Comparison of ENCODE assay signal across 27 cellular contexts in genomic region chrX:68843992-68844391, GRCh38.
"Had no signal": no experiment of that assay in that cellular context is flagged by ENCODE, and none has a peak within 500 bp of the region (broad histone marks: within the 10 kb centered on the region; RNA-seq: fewer than 3 reads in every experiment).

No MANE protein-coding gene starts in this region.

- H3K4me1 Mint-ChIP-seq: activated naive CD8-positive, alpha-beta T cell treated with anti-CD3 and anti-CD28 coated beads, Interleukin-2, amount 10 ng/mL, durations not matched to agents 7 days and 5 days; activated T-helper 17 cell treated with anti-CD3 and anti-CD28 coated beads, Interleukin-2, amount 50 U/mL, for 72 hours had no signal

- FAIRE-seq: colon, endothelial cell of umbilical vein, kidney, TTC549 had no signal

- H3K27me3 Mint-ChIP-seq: activated naive CD8-positive, alpha-beta T cell treated with anti-CD3 and anti-CD28 coated beads, Interleukin-2, amount 10 ng/mL, durations not matched to agents 7 days and 5 days; activated T-helper 17 cell treated with anti-CD3 and anti-CD28 coated beads, Interleukin-2, amount 50 U/mL, for 72 hours; effector memory CD8-positive, alpha-beta T cell had no signal

- H3K9me3 Mint-ChIP-seq: activated naive CD8-positive, alpha-beta T cell treated with anti-CD3 and anti-CD28 coated beads, Interleukin-2, amount 10 ng/mL, durations not matched to agents 7 days and 5 days; activated T-cell treated with anti-CD3 and anti-CD28 coated beads, Interleukin-2, amount 50 U/mL, for 24 hours; activated T-helper 17 cell treated with anti-CD3 and anti-CD28 coated beads, Interleukin-2, amount 50 U/mL, for 72 hours; effector memory CD8-positive, alpha-beta T cell; mesothelial cell of epicardium; natural killer cell had no signal

- DNase-seq: activated CD4-positive, alpha-beta T cell treated with anti-CD3 and anti-CD28 coated beads for 1 hour; activated CD8-positive, alpha-beta memory T cell treated with anti-CD3 and anti-CD28 coated beads, Interleukin-2, amount 50 U/mL, for 4 hours; activated naive CD4-positive, alpha-beta T cell; activated naive CD8-positive, alpha-beta T cell treated with anti-CD3 and anti-CD28 coated beads, Interleukin-2, amount 10 ng/mL, durations not matched to agents 7 days and 5 days; activated T-cell treated with anti-CD3 and anti-CD28 coated beads, Interleukin-2, amount 50 U/mL, for 24 hours; amniotic stem cell; dorsolateral prefrontal cortex; effector memory CD8-positive, alpha-beta T cell; kidney; left lung; natural killer cell; ovary; spleen; stimulated activated CD4-positive, alpha-beta T cell treated with anti-CD3 and anti-CD28 coated beads, Interleukin-4, amount 100 ng/mL, for 24 hours; stimulated activated naive CD4-positive, alpha-beta T cell treated with Interleukin-2 at 50 U/mL for 16 hours; T-helper 1 cell; upper lobe of left lung had no signal

- H3K27ac Mint-ChIP-seq: activated naive CD8-positive, alpha-beta T cell treated with anti-CD3 and anti-CD28 coated beads, Interleukin-2, amount 10 ng/mL, durations not matched to agents 7 days and 5 days; activated T-cell treated with anti-CD3 and anti-CD28 coated beads, Interleukin-2, amount 50 U/mL, for 24 hours; activated T-helper 17 cell treated with anti-CD3 and anti-CD28 coated beads, Interleukin-2, amount 50 U/mL, for 72 hours; effector memory CD8-positive, alpha-beta T cell; mesothelial cell of epicardium; natural killer cell had no signal

- H3K4me3 ChIP-seq: cardiac muscle cell, dorsolateral prefrontal cortex, left lung, lung, ovary, prostate gland, spleen, thoracic aorta, upper lobe of left lung had no signal

- H3K36me3 Mint-ChIP-seq: activated naive CD8-positive, alpha-beta T cell treated with anti-CD3 and anti-CD28 coated beads, Interleukin-2, amount 10 ng/mL, durations not matched to agents 7 days and 5 days; natural killer cell had no signal

- H3K4me1 ChIP-seq: prostate gland had no signal

- H3K4me3 Mint-ChIP-seq: activated naive CD8-positive, alpha-beta T cell treated with anti-CD3 and anti-CD28 coated beads, Interleukin-2, amount 10 ng/mL, durations not matched to agents 7 days and 5 days; activated T-cell treated with anti-CD3 and anti-CD28 coated beads, Interleukin-2, amount 50 U/mL, for 24 hours; activated T-helper 17 cell treated with anti-CD3 and anti-CD28 coated beads, Interleukin-2, amount 50 U/mL, for 72 hours; effector memory CD8-positive, alpha-beta T cell; mesothelial cell of epicardium; natural killer cell had no signal

- ATAC-seq: activated T-helper 17 cell treated with anti-CD3 and anti-CD28 coated beads, Interleukin-2, amount 50 U/mL, for 72 hours; effector memory CD8-positive, alpha-beta T cell; left lung; natural killer cell had no signal

- H3K27ac ChIP-seq: cardiac muscle cell, dorsolateral prefrontal cortex, ovary, prostate gland, thoracic aorta, WERI-Rb-1 had no signal

- H3K36me3 ChIP-seq: ovary, prostate gland, WERI-Rb-1 had no signal

- H3K9me3 ChIP-seq: left lung, ovary, prostate gland, spleen, thoracic aorta, upper lobe of left lung had no signal

- H3K27me3 ChIP-seq: cardiac muscle cell, left lung, ovary, spleen, upper lobe of left lung had no signal
